Comparison of ENCODE assay signal across 1 cellular context in genomic region chr14:61561657-61562276, GRCh38.
TF ChIP-seq lines count a peak whose summit lies in the region.

No MANE protein-coding gene starts in this region.

TF ChIP-seq in HepG2, 621 proteins besides CTCF, POLR2A, EP300 and RAD21 (continued from another document and continues in another):
- TF ChIP-seq ZHX1 (CRISPR knock-in tag; IDR thresholded peaks at IDR 0.05; ENCODE audit: low read depth) (no peak), ZXDC (CRISPR knock-in tag; IDR thresholded peaks at IDR 0.05) (peak; percentile 54; the same call in 1 of the 2 replicates), FIP1L1 (IDR thresholded peaks at IDR 0.05; ENCODE audit: borderline replicate concordance, insufficient read depth, low read depth, low read length) (no peak), ZSCAN12 (CRISPR knock-in tag; IDR thresholded peaks at IDR 0.05) (no peak), RFXAP (CRISPR knock-in tag; IDR thresholded peaks at IDR 0.05; ENCODE audit: borderline replicate concordance) (no peak), ZNF816 (CRISPR knock-in tag; IDR thresholded peaks at IDR 0.05; ENCODE audit: borderline replicate concordance) (no peak), ZNF383 (CRISPR knock-in tag; IDR thresholded peaks at IDR 0.05; ENCODE audit: borderline replicate concordance) (no peak), ZNF614 (CRISPR knock-in tag; IDR thresholded peaks at IDR 0.05; ENCODE audit: borderline replicate concordance) (peak; percentile 87; the same call in 1 of the 2 replicates), GABPA (IDR thresholded peaks at IDR 0.05; ENCODE audit: low read depth, low read length) (peak; percentile 38; the same call in 1 of the 2 replicates), GABPA (CRISPR knock-in tag; IDR thresholded peaks at IDR 0.05; ENCODE audit: low read depth) (peak; percentile 80), IKZF1 (IDR thresholded peaks at IDR 0.05) (no peak), THAP9 (CRISPR knock-in tag; IDR thresholded peaks at IDR 0.05; ENCODE audit: borderline replicate concordance) (peak; percentile 56; the same call in 1 of the 2 replicates), ZMYM2 (CRISPR knock-in tag; IDR thresholded peaks at IDR 0.05) (0 out of 2 replicates have a peak, but pooled peaks have one; percentile 19), ZSCAN20 (CRISPR knock-in tag; IDR thresholded peaks at IDR 0.05; ENCODE audit: borderline replicate concordance) (no peak), SCMH1 (CRISPR knock-in tag; IDR thresholded peaks at IDR 0.05; ENCODE audit: borderline replicate concordance) (no peak), ZNF740 (CRISPR knock-in tag; IDR thresholded peaks at IDR 0.05) (no peak), NFE2 (CRISPR knock-in tag; IDR thresholded peaks at IDR 0.05) (no peak), ETV6 (CRISPR knock-in tag; conservative IDR thresholded peaks at IDR 0.05) (peak; percentile 93), ZBTB39 (CRISPR knock-in tag; IDR thresholded peaks at IDR 0.05) (no peak), FLYWCH1 (CRISPR knock-in tag; IDR thresholded peaks at IDR 0.05) (no peak), ZNF598 (CRISPR knock-in tag; IDR thresholded peaks at IDR 0.05; ENCODE audit: borderline replicate concordance) (no peak), ZNF331 (CRISPR knock-in tag; IDR thresholded peaks at IDR 0.05) (no peak), REST (IDR thresholded peaks at IDR 0.05; ENCODE audit: borderline replicate concordance in 1 of 2, low read depth in 1 of 2, low read length in 2 of 2) (no peak; a peak in 1 of 4 replicates), ZFP62 (CRISPR knock-in tag; IDR thresholded peaks at IDR 0.05) (no peak), MTF1 (CRISPR knock-in tag; IDR thresholded peaks at IDR 0.05) (no peak), NBN (conservative IDR thresholded peaks at IDR 0.05) (no peak), TOPORS (CRISPR knock-in tag; IDR thresholded peaks at IDR 0.05) (no peak), RELA (CRISPR knock-in tag; IDR thresholded peaks at IDR 0.05) (no peak; the same call in 1 of the 2 replicates), DMAP1 (CRISPR knock-in tag; IDR thresholded peaks at IDR 0.05) (peak; percentile 82; the same call in 1 of the 2 replicates), YEATS2 (CRISPR knock-in tag; IDR thresholded peaks at IDR 0.05; ENCODE audit: borderline replicate concordance) (peak; percentile 58; the same call in 1 of the 2 replicates), HDAC2 (CRISPR knock-in tag; IDR thresholded peaks at IDR 0.05) (peak; percentile 58; the same call in 1 of the 2 replicates), TAF15 (IDR thresholded peaks at IDR 0.05; ENCODE audit: low read depth, low read length, poor library complexity, severe bottlenecking) (no peak), ZNF232 (CRISPR knock-in tag; IDR thresholded peaks at IDR 0.05; ENCODE audit: borderline replicate concordance) (peak; percentile 84), ZNF678 (CRISPR knock-in tag; IDR thresholded peaks at IDR 0.05) (no peak), SRF (IDR thresholded peaks at IDR 0.05; ENCODE audit: low read depth, low read length) (peak; percentile 96), SATB2 (CRISPR knock-in tag; IDR thresholded peaks at IDR 0.05) (no peak), IKZF5 (CRISPR knock-in tag; IDR thresholded peaks at IDR 0.05) (peak; percentile 52; the same call in 1 of the 2 replicates), ZNF354B (CRISPR knock-in tag; IDR thresholded peaks at IDR 0.05) (no peak), AKAP8 (CRISPR knock-in tag; IDR thresholded peaks at IDR 0.05) (peak; percentile 74; the same call in 1 of the 2 replicates), ZNF703 (CRISPR knock-in tag; IDR thresholded peaks at IDR 0.05; ENCODE audit: borderline replicate concordance) (no peak), ZNF800 (CRISPR knock-in tag; IDR thresholded peaks at IDR 0.05) (no peak), KLF15 (CRISPR knock-in tag; IDR thresholded peaks at IDR 0.05; ENCODE audit: borderline replicate concordance) (no peak; the same call in 1 of the 2 replicates), ZNF513 (CRISPR knock-in tag; conservative IDR thresholded peaks at IDR 0.05) (no peak), GTF3A (CRISPR knock-in tag; conservative IDR thresholded peaks at IDR 0.05) (no peak)
